1 cellular context compared by ENCODE assay signal in genomic region chr3:50266808-50267207, GRCh38.
TF ChIP-seq lines count a peak whose summit lies in the region.

No MANE protein-coding gene starts in this region.

TF ChIP-seq in liver, 16 proteins besides CTCF, POLR2A, EP300 and RAD21 (continued from another document):
- no peak for TF ChIP-seq ATF3 (IDR thresholded peaks at IDR 0.05)
- no peak for TF ChIP-seq GABPA (IDR thresholded peaks at IDR 0.05 in 1 of 2, conservative IDR thresholded peaks at IDR 0.05 in 1 of 2)
- no peak for TF ChIP-seq FOXA2 (IDR thresholded peaks at IDR 0.05)
- TF ChIP-seq NR2F2 (IDR thresholded peaks at IDR 0.05), result no peak
- TF ChIP-seq HNF4A (conservative IDR thresholded peaks at IDR 0.05), result no peak
- TF ChIP-seq TAF1 (conservative IDR thresholded peaks at IDR 0.05), result no peak
